Comparison of ENCODE assay signal across 1 cellular context in the genomic region with DNA sequence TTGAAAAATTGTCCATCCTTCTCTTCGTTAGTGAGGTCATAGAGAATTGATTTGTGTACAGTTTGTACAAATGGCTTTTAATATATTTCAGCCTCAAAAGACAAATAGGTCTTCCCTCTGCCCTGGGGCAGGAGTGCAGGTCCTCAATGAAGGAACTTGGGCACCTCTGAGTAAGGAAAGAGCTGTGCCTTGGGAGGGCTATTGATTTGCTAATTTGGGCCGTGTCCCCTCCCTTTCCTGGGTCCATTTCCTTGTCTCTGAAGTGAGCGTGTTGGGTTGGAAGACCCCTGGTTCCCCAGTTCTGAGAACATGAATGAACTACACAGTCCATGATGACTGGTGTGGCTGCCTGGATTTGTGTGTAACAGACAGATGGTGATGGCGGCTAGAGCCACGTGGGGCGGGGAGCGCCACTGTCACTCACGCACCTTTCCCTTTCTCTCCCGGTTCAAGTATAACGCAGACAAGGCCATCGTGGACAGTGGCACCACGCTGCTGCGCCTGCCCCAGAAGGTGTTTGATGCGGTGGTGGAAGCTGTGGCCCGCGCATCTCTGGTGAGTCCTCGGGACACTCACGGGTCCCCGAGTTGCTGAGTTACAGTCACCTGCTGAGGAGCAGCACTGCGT.
TF ChIP-seq lines count a peak whose summit lies in the region.

No MANE protein-coding gene starts in this region.

TF ChIP-seq in GM23338, 12 proteins besides CTCF, POLR2A, EP300 and RAD21 (continued from another document):
- TF ChIP-seq, protein P1, sequence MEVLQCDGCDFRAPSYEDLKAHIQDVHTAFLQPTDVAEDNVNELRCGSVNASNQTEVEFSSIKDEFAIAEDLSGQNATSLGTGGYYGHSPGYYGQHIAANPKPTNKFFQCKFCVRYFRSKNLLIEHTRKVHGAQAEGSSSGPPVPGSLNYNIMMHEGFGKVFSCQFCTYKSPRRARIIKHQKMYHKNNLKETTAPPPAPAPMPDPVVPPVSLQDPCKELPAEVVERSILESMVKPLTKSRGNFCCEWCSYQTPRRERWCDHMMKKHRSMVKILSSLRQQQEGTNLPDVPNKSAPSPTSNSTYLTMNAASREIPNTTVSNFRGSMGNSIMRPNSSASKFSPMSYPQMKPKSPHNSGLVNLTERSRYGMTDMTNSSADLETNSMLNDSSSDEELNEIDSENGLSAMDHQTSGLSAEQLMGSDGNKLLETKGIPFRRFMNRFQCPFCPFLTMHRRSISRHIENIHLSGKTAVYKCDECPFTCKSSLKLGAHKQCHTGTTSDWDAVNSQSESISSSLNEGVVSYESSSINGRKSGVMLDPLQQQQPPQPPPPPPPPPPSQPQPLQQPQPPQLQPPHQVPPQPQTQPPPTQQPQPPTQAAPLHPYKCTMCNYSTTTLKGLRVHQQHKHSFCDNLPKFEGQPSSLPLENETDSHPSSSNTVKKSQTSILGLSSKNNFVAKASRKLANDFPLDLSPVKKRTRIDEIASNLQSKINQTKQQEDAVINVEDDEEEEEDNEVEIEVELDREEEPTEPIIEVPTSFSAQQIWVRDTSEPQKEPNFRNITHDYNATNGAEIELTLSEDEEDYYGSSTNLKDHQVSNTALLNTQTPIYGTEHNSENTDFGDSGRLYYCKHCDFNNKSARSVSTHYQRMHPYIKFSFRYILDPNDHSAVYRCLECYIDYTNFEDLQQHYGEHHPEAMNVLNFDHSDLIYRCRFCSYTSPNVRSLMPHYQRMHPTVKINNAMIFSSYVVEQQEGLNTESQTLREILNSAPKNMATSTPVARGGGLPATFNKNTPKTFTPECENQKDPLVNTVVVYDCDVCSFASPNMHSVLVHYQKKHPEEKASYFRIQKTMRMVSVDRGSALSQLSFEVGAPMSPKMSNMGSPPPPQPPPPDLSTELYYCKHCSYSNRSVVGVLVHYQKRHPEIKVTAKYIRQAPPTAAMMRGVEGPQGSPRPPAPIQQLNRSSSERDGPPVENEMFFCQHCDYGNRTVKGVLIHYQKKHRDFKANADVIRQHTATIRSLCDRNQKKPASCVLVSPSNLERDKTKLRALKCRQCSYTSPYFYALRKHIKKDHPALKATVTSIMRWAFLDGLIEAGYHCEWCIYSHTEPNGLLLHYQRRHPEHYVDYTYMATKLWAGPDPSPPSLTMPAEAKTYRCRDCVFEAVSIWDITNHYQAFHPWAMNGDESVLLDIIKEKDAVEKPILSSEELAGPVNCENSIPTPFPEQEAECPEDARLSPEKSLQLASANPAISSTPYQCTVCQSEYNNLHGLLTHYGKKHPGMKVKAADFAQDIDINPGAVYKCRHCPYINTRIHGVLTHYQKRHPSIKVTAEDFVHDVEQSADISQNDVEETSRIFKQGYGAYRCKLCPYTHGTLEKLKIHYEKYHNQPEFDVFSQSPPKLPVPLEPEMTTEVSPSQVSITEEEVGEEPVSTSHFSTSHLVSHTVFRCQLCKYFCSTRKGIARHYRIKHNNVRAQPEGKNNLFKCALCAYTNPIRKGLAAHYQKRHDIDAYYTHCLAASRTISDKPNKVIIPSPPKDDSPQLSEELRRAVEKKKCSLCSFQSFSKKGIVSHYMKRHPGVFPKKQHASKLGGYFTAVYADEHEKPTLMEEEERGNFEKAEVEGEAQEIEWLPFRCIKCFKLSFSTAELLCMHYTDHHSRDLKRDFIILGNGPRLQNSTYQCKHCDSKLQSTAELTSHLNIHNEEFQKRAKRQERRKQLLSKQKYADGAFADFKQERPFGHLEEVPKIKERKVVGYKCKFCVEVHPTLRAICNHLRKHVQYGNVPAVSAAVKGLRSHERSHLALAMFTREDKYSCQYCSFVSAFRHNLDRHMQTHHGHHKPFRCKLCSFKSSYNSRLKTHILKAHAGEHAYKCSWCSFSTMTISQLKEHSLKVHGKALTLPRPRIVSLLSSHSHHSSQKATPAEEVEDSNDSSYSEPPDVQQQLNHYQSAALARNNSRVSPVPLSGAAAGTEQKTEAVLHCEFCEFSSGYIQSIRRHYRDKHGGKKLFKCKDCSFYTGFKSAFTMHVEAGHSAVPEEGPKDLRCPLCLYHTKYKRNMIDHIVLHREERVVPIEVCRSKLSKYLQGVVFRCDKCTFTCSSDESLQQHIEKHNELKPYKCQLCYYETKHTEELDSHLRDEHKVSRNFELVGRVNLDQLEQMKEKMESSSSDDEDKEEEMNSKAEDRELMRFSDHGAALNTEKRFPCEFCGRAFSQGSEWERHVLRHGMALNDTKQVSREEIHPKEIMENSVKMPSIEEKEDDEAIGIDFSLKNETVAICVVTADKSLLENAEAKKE (CRISPR knock-in tag; IDR thresholded peaks at IDR 0.05), result no peak
- no peak for TF ChIP-seq NANOG (IDR thresholded peaks at IDR 0.05; ENCODE audit: borderline replicate concordance)
